13 cellular contexts compared by ENCODE assay signal in the genomic region with DNA sequence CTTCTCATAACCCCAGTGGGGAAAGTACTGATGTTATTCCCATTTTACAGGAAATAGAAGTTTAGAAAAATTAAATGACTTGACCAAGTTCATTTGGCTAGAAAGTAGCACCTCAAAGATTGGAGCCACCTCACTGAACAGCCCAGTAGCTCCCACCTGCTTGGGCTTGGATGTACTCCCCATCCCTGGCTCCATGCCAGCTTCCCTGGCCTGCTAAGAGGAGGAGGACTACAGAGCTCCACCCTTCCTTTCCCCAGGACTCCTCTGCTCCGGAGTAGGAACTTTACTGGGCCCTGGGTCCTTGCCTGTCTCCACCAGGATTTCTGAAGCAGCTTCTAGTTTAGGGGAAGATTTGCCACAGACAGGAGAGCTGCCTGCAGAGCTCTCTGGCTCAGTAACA. TPM values are rescaled to one million over a fixed set of nuclear protein-coding genes. Genes with fewer than 3 reads are reported as not detected.
DNase-seq lines count a peak whose midpoint lies in the region; ATAC-seq and TF ChIP-seq lines count a peak whose summit lies in the region.
"Had no signal": no experiment of that assay in that cellular context is flagged by ENCODE, and none has a peak within 500 bp of the region (broad histone marks: within the 10 kb centered on the region; RNA-seq: fewer than 3 reads in every experiment).

No MANE protein-coding gene starts in this region.

- H3K27me3 Mint-ChIP-seq in dendritic cell treated with granulocyte-macrophage colony-stimulating factor and Interleukin-4, amounts not matched to agents 40 ng/mL and 50 ng/mL, for 4 days, result no peaks in the 10 kb centered on the region
- no peaks in the 10 kb centered on the region for H3K27me3 Mint-ChIP-seq in natural killer cell (ENCODE audit: low read depth in 2 of 2)
- no peaks in the 10 kb centered on the region for H3K27me3 Mint-ChIP-seq in activated CD4-positive, alpha-beta T cell treated with anti-CD3 and anti-CD28 coated beads, Interleukin-2, amount 10 ng/mL, durations not matched to agents 24 days and 14 days
- H3K27me3 Mint-ChIP-seq: activated naive CD8-positive, alpha-beta T cell treated with anti-CD3 and anti-CD28 coated beads, Interleukin-2, amount 50 U/mL, for 24 hours had no signal

- no peaks in the 10 kb centered on the region for H3K9me3 Mint-ChIP-seq in dendritic cell treated with granulocyte-macrophage colony-stimulating factor and Interleukin-4, amounts not matched to agents 40 ng/mL and 50 ng/mL, for 4 days
- H3K9me3 Mint-ChIP-seq in natural killer cell, result no peaks in the 10 kb centered on the region
- no peaks in the 10 kb centered on the region for H3K9me3 Mint-ChIP-seq in activated CD4-positive, alpha-beta T cell treated with anti-CD3 and anti-CD28 coated beads, Interleukin-2, amount 10 ng/mL, durations not matched to agents 24 days and 14 days
- H3K9me3 Mint-ChIP-seq: activated naive CD8-positive, alpha-beta T cell treated with anti-CD3 and anti-CD28 coated beads, Interleukin-2, amount 50 U/mL, for 24 hours had no signal

- peaks cover 30% of the 10 kb centered on the region for H3K36me3 Mint-ChIP-seq in dendritic cell treated with granulocyte-macrophage colony-stimulating factor and Interleukin-4, amounts not matched to agents 40 ng/mL and 50 ng/mL, for 4 days (ENCODE audit: low read depth)
- H3K36me3 Mint-ChIP-seq in natural killer cell, result no peaks in the 10 kb centered on the region
- peaks cover 7% of the 10 kb centered on the region for H3K36me3 Mint-ChIP-seq in activated CD4-positive, alpha-beta T cell treated with anti-CD3 and anti-CD28 coated beads, Interleukin-2, amount 10 ng/mL, durations not matched to agents 24 days and 14 days (ENCODE audit: low read depth)

- intact Hi-C loops in dendritic cell treated with granulocyte-macrophage colony-stimulating factor and Interleukin-4, amounts not matched to agents 40 ng/mL and 50 ng/mL, for 4 days (cut with micrococcal nuclease), result loop anchor here (5.0 kb wide), 1 partner anchor 49 kb away; no protein-coding TSS in a partner anchor
- intact Hi-C loops in natural killer cell (cut with micrococcal nuclease), result no loop called here
- intact Hi-C loops in activated CD4-positive, alpha-beta T cell treated with anti-CD3 and anti-CD28 coated beads, Interleukin-2, amount 10 ng/mL, durations not matched to agents 24 days and 14 days (cut with micrococcal nuclease), result loop anchor here (5.0 to 10.0 kb wide), 2 partner anchors 286 to 1003 kb away; a partner anchor contains a TSS

- H3K4me2 ChIP-seq in skeletal muscle satellite cell (ENCODE audit: low read length), result peak overlapping the region; percentile 100

- peaks cover 54% of the 10 kb centered on the region for H3K4me1 Mint-ChIP-seq in dendritic cell treated with granulocyte-macrophage colony-stimulating factor and Interleukin-4, amounts not matched to agents 40 ng/mL and 50 ng/mL, for 4 days (ENCODE audit: low read depth)
- H3K4me1 Mint-ChIP-seq in natural killer cell, result peaks cover 21 to 40% of the 10 kb centered on the region in 2 donors
- peaks cover 21% of the 10 kb centered on the region for H3K4me1 Mint-ChIP-seq in activated CD4-positive, alpha-beta T cell treated with anti-CD3 and anti-CD28 coated beads, Interleukin-2, amount 10 ng/mL, durations not matched to agents 24 days and 14 days

- no peak overlapping the region for H3K9ac ChIP-seq in skeletal muscle satellite cell (ENCODE audit: low read depth, low read length)

- no peaks in the 10 kb centered on the region for H3K9me3 ChIP-seq in skeletal muscle satellite cell (replicated peaks; ENCODE audit: low read length)
- H3K9me3 ChIP-seq: HAP-1 had no signal

- peak; percentile 68 for DNase-seq in NCI-H82 (lab: John Stamatoyannopoulos, UW)
- DNase-seq in NCI-H82 treated with DMSO at 0.1 percent for 48 hours (lab: John Stamatoyannopoulos, UW; ENCODE audit: unreplicated experiment), result no peak
- DNase-seq in NCI-H2029 (lab: John Stamatoyannopoulos, UW), result peak; percentile 22
- no peak for DNase-seq in natural killer cell
- DNase-seq in stimulated activated naive CD4-positive, alpha-beta T cell (lab: John Stamatoyannopoulos, UW), result no peak
- DNase-seq in activated CD4-positive, alpha-beta T cell treated with anti-CD3 and anti-CD28 coated beads, Interleukin-2, amount 10 ng/mL, durations not matched to agents 24 days and 14 days, result no peak
- DNase-seq: activated naive CD8-positive, alpha-beta T cell treated with anti-CD3 and anti-CD28 coated beads, Interleukin-2, amount 50 U/mL, for 24 hours; NCI-H1436 treated with DMSO at 0.1 percent for 48 hours; stimulated activated CD4-positive, alpha-beta T cell treated with anti-CD3 and anti-CD28 coated beads, Interleukin-12 subunit alpha, Interleukin-12 subunit beta, amount 100 ng/mL, for 4 hours had no signal

- no peak for TF ChIP-seq CTCF in natural killer cell (IDR thresholded peaks at IDR 0.05)

- H3K4me3 Mint-ChIP-seq in dendritic cell treated with granulocyte-macrophage colony-stimulating factor and Interleukin-4, amounts not matched to agents 40 ng/mL and 50 ng/mL, for 4 days, result no peak overlapping the region
- H3K4me3 Mint-ChIP-seq in natural killer cell, result no peak overlapping the region
- H3K4me3 Mint-ChIP-seq in activated CD4-positive, alpha-beta T cell treated with anti-CD3 and anti-CD28 coated beads, Interleukin-2, amount 10 ng/mL, durations not matched to agents 24 days and 14 days, result no peak overlapping the region
- H3K4me3 Mint-ChIP-seq: activated naive CD8-positive, alpha-beta T cell treated with anti-CD3 and anti-CD28 coated beads, Interleukin-2, amount 50 U/mL, for 24 hours had no signal

- H3K27me3 ChIP-seq in skeletal muscle satellite cell (ENCODE audit: control insufficient read depth, insufficient read depth, low read length), result no peaks in the 10 kb centered on the region

- peak overlapping the region; percentile 85 for H3K27ac Mint-ChIP-seq in dendritic cell treated with granulocyte-macrophage colony-stimulating factor and Interleukin-4, amounts not matched to agents 40 ng/mL and 50 ng/mL, for 4 days
- H3K27ac Mint-ChIP-seq in natural killer cell, result peak overlapping the region in 1 of 2 donors; percentile 38
- H3K27ac Mint-ChIP-seq in activated CD4-positive, alpha-beta T cell treated with anti-CD3 and anti-CD28 coated beads, Interleukin-2, amount 10 ng/mL, durations not matched to agents 24 days and 14 days, result no peak overlapping the region
- H3K27ac Mint-ChIP-seq: activated naive CD8-positive, alpha-beta T cell treated with anti-CD3 and anti-CD28 coated beads, Interleukin-2, amount 50 U/mL, for 24 hours had no signal

- ATAC-seq in natural killer cell, result no peak
- ATAC-seq: activated naive CD8-positive, alpha-beta T cell treated with anti-CD3 and anti-CD28 coated beads, Interleukin-2, amount 50 U/mL, for 24 hours; Panc1 had no signal

- no peak overlapping the region for H3K4me3 ChIP-seq in skeletal muscle satellite cell (ENCODE audit: low read length)
- H3K4me3 ChIP-seq: HAP-1 had no signal

- H3K36me3 ChIP-seq in skeletal muscle satellite cell (ENCODE audit: insufficient read depth, low read length), result peaks cover 23% of the 10 kb centered on the region

- peaks cover 18% of the 10 kb centered on the region for H3K4me1 ChIP-seq in skeletal muscle satellite cell (ENCODE audit: control insufficient read depth, insufficient read depth, low read length)

RNA-seq across cellular contexts. Expression of a gene that starts 3.1 kb away (rescaled TPM):
- 38.7 and 40.8 TPM in 2 replicates for total RNA-seq in skeletal muscle satellite cell (2012; rRNA removed)
- total RNA-seq in natural killer cell, result 10 to 100 TPM; 10.2 to 20.1 (median 18.5) TPM
- 22.7 and 25.8 TPM in 2 replicates for total RNA-seq in activated CD4-positive, alpha-beta T cell treated with anti-CD3 and anti-CD28 coated beads, Interleukin-2, amount 10 ng/mL, durations not matched to agents 24 days and 14 days

RNA-seq across cellular contexts. Expression of a gene that starts 12.2 kb away (rescaled TPM):
- 6.6 and 7.2 TPM in 2 replicates for total RNA-seq in skeletal muscle satellite cell (2012; rRNA removed)
- total RNA-seq in natural killer cell, result 10 to 100 TPM; 29.9 to 38.9 (median 35.4) TPM
- total RNA-seq in activated CD4-positive, alpha-beta T cell treated with anti-CD3 and anti-CD28 coated beads, Interleukin-2, amount 10 ng/mL, durations not matched to agents 24 days and 14 days, result 20.9 and 23.2 TPM in 2 replicates

RNA-seq across cellular contexts. Expression of a gene that starts 52.0 kb away (rescaled TPM):
- 17.5 and 30.4 TPM in 2 replicates for total RNA-seq in skeletal muscle satellite cell (2012; rRNA removed)
- total RNA-seq in natural killer cell, result 100 to 1,000 TPM; 103 to 109 (median 104) TPM
- total RNA-seq in activated CD4-positive, alpha-beta T cell treated with anti-CD3 and anti-CD28 coated beads, Interleukin-2, amount 10 ng/mL, durations not matched to agents 24 days and 14 days, result 76.4 and 78.2 TPM in 2 replicates

Comparison
In these comparisons a context has a peak if more than half of its experiments do, and no peak if none do; other contexts are left out.
1. DNase-seq: peak in NCI-H82 (single experiment) and NCI-H2029 (single experiment); none in NCI-H82 treated with DMSO at 0.1 percent for 48 hours (single experiment), natural killer cell (single experiment), stimulated activated naive CD4-positive, alpha-beta T cell (0 of 6) and activated CD4-positive, alpha-beta T cell treated with anti-CD3 and anti-CD28 coated beads, Interleukin-2, amount 10 ng/mL, durations not matched to agents 24 days and 14 days (single experiment).